Comparison of ENCODE assay signal across 9 cellular contexts in genomic region chr12:54282949-54283593, GRCh38. TPM values are rescaled to one million over a fixed set of nuclear protein-coding genes. Genes with fewer than 3 reads are reported as not detected.
DNase-seq lines count a peak whose midpoint lies in the region; ATAC-seq, FAIRE-seq and TF ChIP-seq lines count a peak whose summit lies in the region.
"Had no signal": no experiment of that assay in that cellular context is flagged by ENCODE, and none has a peak within 500 bp of the region (broad histone marks: within the 10 kb centered on the region; RNA-seq: fewer than 3 reads in every experiment).

No MANE protein-coding gene starts in this region.

- H3K36me3 Mint-ChIP-seq in natural killer cell, result peaks cover 44% of the 10 kb centered on the region

- no peak for DNase-seq in GM12891 (ENCODE audit: insufficient read length, low spot score)
- DNase-seq in PC-3, result no peak
- no peak for DNase-seq in esophagus squamous epithelium (lab: John Stamatoyannopoulos, UW)
- no peak for DNase-seq in HCEC 1CT
- no peak for DNase-seq in cerebellar cortex (ENCODE audit: low spot score)
- DNase-seq in DMS153 treated with DMSO at 0.1 percent for 48 hours (lab: John Stamatoyannopoulos, UW; ENCODE audit: unreplicated experiment), result no peak
- no peak for DNase-seq in natural killer cell
- DNase-seq: T-cell had no signal

- TF ChIP-seq CTCF in PC-3 (conservative IDR thresholded peaks at IDR 0.05; ENCODE audit: low read depth, low read length) (no peak), esophagus squamous epithelium (IDR thresholded peaks at IDR 0.05) (no peak), natural killer cell (IDR thresholded peaks at IDR 0.05) (no peak)

- ATAC-seq in PC-3, result no peak
- ATAC-seq in natural killer cell, result no peak
- ATAC-seq: T-cell had no signal

- peaks cover 6 to 18% of the 10 kb centered on the region in 2 donors for H3K4me1 Mint-ChIP-seq in natural killer cell

- 20 to 36% methylated on average over 11 of the region's 11 CpGs for WGBS in esophagus squamous epithelium, 2 donors

- intact Hi-C loops in PC-3 (cut with micrococcal nuclease) (no loop called here), esophagus squamous epithelium (cut with DNase I) (no loop called here), natural killer cell (cut with micrococcal nuclease) (loop anchor here (5.0 to 10.0 kb wide), 3 partner anchors 214 to 326 kb away; partner anchors contain the start of gene NCKAP1L)

- no peaks in the 10 kb centered on the region for H3K27me3 Mint-ChIP-seq in natural killer cell (ENCODE audit: low read depth in 2 of 2)
- H3K27me3 Mint-ChIP-seq: T-cell had no signal

- peaks cover 37% of the 10 kb centered on the region for H3F3A ChIP-seq in PC-3 (ENCODE audit: low read length, unreplicated experiment)

- H3K79me2 ChIP-seq in PC-3 (ENCODE audit: low read length), result peaks cover 61% of the 10 kb centered on the region

- POLR2A ChIA-PET in PC-3 (lab: Charles Lee; ENCODE audit: unreplicated experiment), result no interaction called here

- FAIRE-seq in GM12891 (lab: Jason Lieb, UNC), result no peak

- TF ChIP-seq POLR2A in GM12891 (IDR thresholded peaks at IDR 0.05; ENCODE audit: low read depth, low read length) (peak; percentile 66; the same call in 1 of the 2 replicates), esophagus squamous epithelium (IDR thresholded peaks at IDR 0.05) (no peak)

- CTCF ChIA-PET in PC-3 (lab: Charles Lee), result interaction anchor here (0.5 kb wide), 1 partner anchor 31 kb away, joined by 5 read pairs; no protein-coding TSS in a partner anchor

- H3K4me3 Mint-ChIP-seq in natural killer cell, result no peak overlapping the region
- H3K4me3 Mint-ChIP-seq: T-cell had no signal

- H3K4me2 ChIP-seq in PC-3 (ENCODE audit: low read length), result peak overlapping the region; percentile 89

- H3K4me3 ChIP-seq in PC-3 (ENCODE audit: low read length) (peak overlapping the region; percentile 88), esophagus squamous epithelium (peak overlapping the region; percentile 51 to 93 (median 84)), skeletal muscle tissue (ENCODE audit: low read length in 3 of 3) (peak overlapping the region; percentile 16 to 89 (median 32))

- no peak overlapping the region for H2AFZ ChIP-seq in PC-3 (ENCODE audit: low read length)

- peaks cover 20% of the 10 kb centered on the region for H3K4me1 ChIP-seq in PC-3 (ENCODE audit: insufficient read depth, low read length)
- peaks cover 28 to 83% (median 52%) of the 10 kb centered on the region in 3 donors for H3K4me1 ChIP-seq in esophagus squamous epithelium
- H3K4me1 ChIP-seq in skeletal muscle tissue (ENCODE audit: control insufficient read depth in 3 of 3, insufficient read depth in 3 of 3, low read length in 3 of 3), result peaks cover 70 to 76% (median 72%) of the 10 kb centered on the region in 3 donors

- H3K9ac ChIP-seq in PC-3 (ENCODE audit: low read length) (peak overlapping the region; percentile 99), skeletal muscle tissue (ENCODE audit: low read depth in 1 of 3, low read length in 3 of 3) (peak overlapping the region; percentile 27 to 96 (median 43))

- peaks cover 69% of the 10 kb centered on the region for H4K20me1 ChIP-seq in PC-3 (ENCODE audit: low read length)

- no peak overlapping the region for H3K27ac Mint-ChIP-seq in natural killer cell
- H3K27ac Mint-ChIP-seq: T-cell had no signal

- no peaks in the 10 kb centered on the region for H3K9me3 Mint-ChIP-seq in natural killer cell
- H3K9me3 Mint-ChIP-seq: T-cell had no signal

- H3K9me2 ChIP-seq in PC-3 (replicated peaks; ENCODE audit: low read length), result no peaks in the 10 kb centered on the region

- H3K36me3 ChIP-seq in PC-3 (ENCODE audit: low read depth, low read length) (peaks cover 75% of the 10 kb centered on the region), esophagus squamous epithelium (peaks cover 26 to 71% (median 33%) of the 10 kb centered on the region in 3 donors), skeletal muscle tissue (ENCODE audit: control insufficient read depth in 3 of 3, insufficient read depth in 3 of 3, low read length in 3 of 3) (peaks cover 36 to 60% (median 49%) of the 10 kb centered on the region in 3 donors)

- H3K27me3 ChIP-seq in PC-3 (ENCODE audit: low read length), result no peaks in the 10 kb centered on the region
- no peaks in the 10 kb centered on the region for H3K27me3 ChIP-seq in esophagus squamous epithelium
- H3K27me3 ChIP-seq in skeletal muscle tissue (ENCODE audit: control insufficient read depth in 3 of 3, insufficient read depth in 3 of 3, low read length in 3 of 3), result no peaks in the 10 kb centered on the region

- H3K27ac ChIP-seq in PC-3 (ENCODE audit: low read length), result no peak overlapping the region
- H3K27ac ChIP-seq in esophagus squamous epithelium, result peak overlapping the region in 3 of 4 donors; percentile 24 to 96 (median 94)
- no peak overlapping the region for H3K27ac ChIP-seq in skeletal muscle tissue (ENCODE audit: low read depth, low read length)

- no TSS peak for BruUV-seq in PC-3 (replicated peaks; lab: Mats Ljungman, UMichigan)

- H3K9me3 ChIP-seq in PC-3 (ENCODE audit: low read length), result no peaks in the 10 kb centered on the region
- H3K9me3 ChIP-seq in esophagus squamous epithelium, result no peaks in the 10 kb centered on the region
- H3K9me3 ChIP-seq in skeletal muscle tissue (ENCODE audit: control insufficient read depth in 3 of 3, low read length in 3 of 3), result no peaks in the 10 kb centered on the region

TF ChIP-seq in GM12891, 5 proteins besides CTCF, POLR2A, EP300 and RAD21:
- TF ChIP-seq PAX5 (IDR thresholded peaks at IDR 0.05; ENCODE audit: insufficient read depth, low read length, severe bottlenecking) (no peak), POLR2AphosphoS5 (IDR thresholded peaks at IDR 0.05; ENCODE audit: low read depth, low read length) (no peak), SPI1 (IDR thresholded peaks at IDR 0.05; ENCODE audit: low read depth, low read length) (no peak), TAF1 (IDR thresholded peaks at IDR 0.05; ENCODE audit: low read depth, low read length) (no peak), POU2F2 (IDR thresholded peaks at IDR 0.05; ENCODE audit: low read depth, low read length) (no peak)

RNA-seq across cellular contexts. Expression of gene HNRNPA1, which starts 2.5 kb away (rescaled TPM):
- polyA plus RNA-seq in GM12891 (2012; ENCODE audit: low read depth, missing spikeins), result 1,959 TPM
- total RNA-seq in PC-3 (2014; rRNA removed) (465 and 516 TPM in 2 replicates), esophagus squamous epithelium (100 to 1,000 TPM; 274 to 473 (median 422) TPM), skeletal muscle tissue (467 TPM), natural killer cell (1,000 to 10,000 TPM; 1,172 to 1,525 (median 1,292) TPM)

RNA-seq across cellular contexts. Expression of gene CBX5, which starts 3.1 kb away (rescaled TPM):
- 19.7 TPM for polyA plus RNA-seq in GM12891 (2012; ENCODE audit: low read depth, missing spikeins)
- total RNA-seq in PC-3 (2014; rRNA removed), result 14.6 and 14.9 TPM in 2 replicates
- 10 to 100 TPM; 13.2 to 29.9 (median 23.7) TPM for total RNA-seq in esophagus squamous epithelium
- total RNA-seq in skeletal muscle tissue, result 49.6 TPM
- total RNA-seq in natural killer cell, result 10 to 100 TPM; 30.8 to 42.3 (median 36.5) TPM

RNA-seq across cellular contexts. Expression of gene NFE2, which starts 17.7 kb away (rescaled TPM):
- not detected for polyA plus RNA-seq in GM12891 (2012; ENCODE audit: low read depth, missing spikeins)
- total RNA-seq in PC-3 (2014; rRNA removed) (0.26 and 0.40 TPM in 2 replicates), esophagus squamous epithelium (under 1 TPM in 3 of 4 donors, not detected in 1; 0.15 to 0.44 (median 0.38) TPM), skeletal muscle tissue (5.2 TPM), natural killer cell (10 to 100 TPM in 1 of 3 donors, 1 to 10 TPM in 2; 2.0 to 15.4 (median 2.0) TPM)

RNA-seq across cellular contexts. Expression of gene COPZ1, which starts 41.9 kb away (rescaled TPM):
- polyA plus RNA-seq in GM12891 (2012; ENCODE audit: low read depth, missing spikeins), result 175 TPM
- 121 and 156 TPM in 2 replicates for total RNA-seq in PC-3 (2014; rRNA removed)
- 100 to 1,000 TPM in 2 of 4 donors, 10 to 100 TPM in 2; 68.1 to 153 (median 97.9) TPM for total RNA-seq in esophagus squamous epithelium
- total RNA-seq in skeletal muscle tissue, result 62.6 TPM
- total RNA-seq in natural killer cell, result 10 to 100 TPM; 66.3 to 83.6 (median 79.7) TPM

Comparison
In these comparisons a context has a peak if more than half of its experiments do, and no peak if none do; other contexts are left out.
1. H3K27ac ChIP-seq: peak in esophagus squamous epithelium (3 of 4); none in PC-3 (single experiment) and skeletal muscle tissue (single experiment).
2. H3K4me3 ChIP-seq: peak in every context shown above with its lines; median percentile 88 in PC-3; 84 in esophagus squamous epithelium; 32 in skeletal muscle tissue.